In the genomic region with DNA sequence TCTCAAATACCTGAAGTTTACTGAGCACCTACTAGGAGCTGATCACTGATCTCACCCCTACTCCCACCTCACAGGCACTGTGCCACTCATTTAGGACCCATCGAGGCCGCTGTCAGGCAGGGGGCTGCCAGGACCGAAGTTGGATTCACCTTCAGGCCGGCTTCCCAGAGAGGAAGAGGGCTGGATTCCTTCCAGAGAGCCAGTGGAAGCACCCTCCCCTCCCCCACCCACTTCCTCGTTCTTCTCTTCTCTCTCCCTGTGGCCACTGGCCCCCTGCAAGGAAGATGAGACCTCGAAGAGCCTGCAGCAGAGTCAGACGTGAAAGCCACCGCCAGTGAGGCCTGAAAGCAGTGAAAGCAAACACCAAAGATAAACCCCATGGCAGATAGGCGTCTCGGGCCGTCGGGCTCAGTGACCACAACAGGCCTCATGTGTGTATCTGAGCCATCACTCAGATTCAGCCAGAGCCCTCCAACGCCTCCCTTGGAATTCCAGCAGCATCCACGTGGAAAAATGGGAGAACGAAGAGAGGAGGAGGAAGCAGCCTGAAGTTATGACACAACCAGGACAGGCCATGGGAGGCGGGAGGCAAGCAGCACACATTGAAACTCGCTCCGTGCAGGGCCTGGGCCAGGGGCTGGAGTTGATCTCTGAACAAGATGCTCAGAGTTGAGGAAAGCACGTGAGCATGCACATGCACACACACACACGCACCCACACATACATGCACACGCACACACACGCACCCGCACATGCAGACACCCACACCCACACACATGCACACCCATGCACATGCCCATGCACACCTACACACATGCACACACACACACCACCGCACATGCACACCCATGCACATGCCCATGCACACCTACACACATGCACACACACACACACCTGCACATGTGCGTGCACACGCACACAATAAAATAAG, we compare ENCODE assay signal across 2 cellular contexts.
A peak's percentile ranks its signal among the peaks of the same experiment; 100 is the strongest.
TF ChIP-seq lines count a peak whose summit lies in the region.

No MANE protein-coding gene starts in this region.

TF ChIP-seq in GM12878, 131 proteins besides CTCF, POLR2A, EP300 and RAD21:
- TF ChIP-seq NR2F1 (conservative IDR thresholded peaks at IDR 0.05), result no peak
- TF ChIP-seq, protein P1, sequence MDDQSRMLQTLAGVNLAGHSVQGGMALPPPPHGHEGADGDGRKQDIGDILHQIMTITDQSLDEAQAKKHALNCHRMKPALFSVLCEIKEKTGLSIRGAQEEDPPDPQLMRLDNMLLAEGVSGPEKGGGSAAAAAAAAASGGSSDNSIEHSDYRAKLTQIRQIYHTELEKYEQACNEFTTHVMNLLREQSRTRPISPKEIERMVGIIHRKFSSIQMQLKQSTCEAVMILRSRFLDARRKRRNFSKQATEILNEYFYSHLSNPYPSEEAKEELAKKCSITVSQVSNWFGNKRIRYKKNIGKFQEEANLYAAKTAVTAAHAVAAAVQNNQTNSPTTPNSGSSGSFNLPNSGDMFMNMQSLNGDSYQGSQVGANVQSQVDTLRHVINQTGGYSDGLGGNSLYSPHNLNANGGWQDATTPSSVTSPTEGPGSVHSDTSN (IDR thresholded peaks at IDR 0.05; ENCODE audit: insufficient replicate concordance, low read depth, low read length), result peak; percentile 61
- TF ChIP-seq BHLHE40 (IDR thresholded peaks at IDR 0.05; ENCODE audit: borderline replicate concordance in 1 of 2, low read depth in 2 of 2, low read length in 1 of 2), result 0 out of 4 replicates have a peak, but pooled peaks of 1 of the 2 experiments have one; percentile 19
- TF ChIP-seq GATAD2B (conservative IDR thresholded peaks at IDR 0.05; ENCODE audit: low read depth), result no peak

TF ChIP-seq in HEK293T, 16 proteins besides CTCF, POLR2A, EP300 and RAD21:
- TF ChIP-seq BHLHE40 (IDR thresholded peaks at IDR 0.05; ENCODE audit: borderline replicate concordance) (no peak), LEF1 (IDR thresholded peaks at IDR 0.05; ENCODE audit: borderline replicate concordance) (no peak), ZNF384 (IDR thresholded peaks at IDR 0.05) (no peak), FOXM1 (IDR thresholded peaks at IDR 0.05; ENCODE audit: borderline replicate concordance) (no peak), SUZ12 (IDR thresholded peaks at IDR 0.05) (no peak), ARNT (IDR thresholded peaks at IDR 0.05) (no peak), SP1 (IDR thresholded peaks at IDR 0.05) (no peak), FOXK2 (IDR thresholded peaks at IDR 0.05) (no peak), HDGF (IDR thresholded peaks at IDR 0.05; ENCODE audit: borderline replicate concordance) (no peak), PKNOX1 (IDR thresholded peaks at IDR 0.05) (no peak), FOXA1 (IDR thresholded peaks at IDR 0.05) (no peak), L3MBTL2 (conservative IDR thresholded peaks at IDR 0.05) (no peak), CTBP1 (IDR thresholded peaks at IDR 0.05; ENCODE audit: borderline replicate concordance) (no peak), NFRKB (IDR thresholded peaks at IDR 0.05) (no peak)
